ENCODE assay signal across 28 cellular contexts in the genomic region with DNA sequence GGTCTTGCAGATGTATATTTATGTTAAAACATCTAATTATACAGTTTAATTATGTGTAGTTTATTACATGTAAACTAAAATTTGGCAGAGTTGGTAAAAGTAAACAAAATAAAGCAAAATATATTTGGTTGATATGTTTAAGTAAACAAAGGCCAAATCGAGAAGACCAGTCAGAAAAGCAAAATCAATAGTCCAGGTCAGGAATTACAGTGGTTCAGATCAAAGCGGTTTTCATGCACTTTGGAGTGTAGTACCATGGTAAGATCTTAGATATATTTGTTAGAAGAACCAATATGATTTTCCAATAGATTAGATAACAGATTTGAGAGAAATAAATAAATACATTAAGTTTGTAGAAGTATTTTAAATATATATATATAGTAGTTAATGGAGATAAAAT.
"Had no signal": no experiment of that assay in that cellular context is flagged by ENCODE, and none has a peak within 500 bp of the region (broad histone marks: within the 10 kb centered on the region; RNA-seq: fewer than 3 reads in every experiment).

No MANE protein-coding gene starts in this region.

- H3K27ac ChIP-seq: adrenal gland, body of pancreas, epithelial cell of prostate, esophagus squamous epithelium, gastroesophageal sphincter, heart right ventricle, WERI-Rb-1 had no signal

- H3K4me1 ChIP-seq: adrenal gland, body of pancreas, esophagus squamous epithelium, gastroesophageal sphincter had no signal

- DNase-seq: activated B cell treated with CpG ODN at 0.5 μM for 24 hours; activated CD4-positive, alpha-beta T cell treated with anti-CD3 and anti-CD28 coated beads for 48 hours; activated CD4-positive, alpha-beta T cell treated with anti-CD3 and anti-CD28 coated beads, Interleukin-2, amount 50 U/mL, for 1 hour; activated CD4-positive, alpha-beta T cell treated with anti-CD3 and anti-CD28 coated beads, Interleukin-2, amount 50 U/mL, for 48 hours; activated CD8-positive, alpha-beta memory T cell treated with anti-CD3 and anti-CD28 coated beads for 24 hours; activated CD8-positive, alpha-beta T cell treated with anti-CD3 and anti-CD28 coated beads for 36 hours; activated effector memory CD4-positive, alpha-beta T cell treated with anti-CD3 and anti-CD28 coated beads, Interleukin-2, amount 50 U/mL, for 16 hours; activated naive CD4-positive, alpha-beta T cell treated with anti-CD3 and anti-CD28 coated beads for 36 hours; activated naive CD8-positive, alpha-beta T cell treated with anti-CD3 and anti-CD28 coated beads for 36 hours; activated naive CD8-positive, alpha-beta T cell treated with anti-CD3 and anti-CD28 coated beads, Interleukin-2, amount 50 U/mL, for 24 hours; activated T-cell treated with anti-CD3 and anti-CD28 coated beads, Interleukin-2, amount 50 U/mL, for 4 hours; adrenal gland; amygdala; aorta; body of pancreas; caudate nucleus; cortex of kidney; dermis blood vessel endothelial cell; effector CD4-positive, alpha-beta T cell; effector memory CD8-positive, alpha-beta T cell; esophagus squamous epithelium; foreskin melanocyte; heart right ventricle; T-helper 17 cell; T1000; WERI-Rb-1 had no signal

- H3K36me3 ChIP-seq: adrenal gland, esophagus squamous epithelium, gastroesophageal sphincter, heart right ventricle, WERI-Rb-1 had no signal

- H3K9me3 ChIP-seq: adrenal gland, body of pancreas, esophagus squamous epithelium, gastroesophageal sphincter, heart right ventricle had no signal

- H3K27me3 ChIP-seq: adrenal gland, body of pancreas, esophagus squamous epithelium, gastroesophageal sphincter, heart right ventricle had no signal

- H3K4me3 ChIP-seq: adrenal gland, body of pancreas, esophagus squamous epithelium, gastroesophageal sphincter, heart right ventricle had no signal
